1 cellular context compared by ENCODE assay signal in genomic region chr6:109653264-109653663, GRCh38.
TF ChIP-seq lines count a peak whose summit lies in the region.

No MANE protein-coding gene starts in this region.

TF ChIP-seq in GM23338, 12 proteins besides CTCF, POLR2A, EP300 and RAD21 (continued from another document):
- TF ChIP-seq ZNF462 (CRISPR knock-in tag; IDR thresholded peaks at IDR 0.05) (no peak), EZH2phosphoT487 (IDR thresholded peaks at IDR 0.05; ENCODE audit: unreplicated experiment) (no peak), ETS1 (IDR thresholded peaks at IDR 0.05) (no peak), STAT1 (IDR thresholded peaks at IDR 0.05; ENCODE audit: unreplicated experiment) (no peak), JUNB (IDR thresholded peaks at IDR 0.05; ENCODE audit: unreplicated experiment) (no peak), ZNF331 (CRISPR knock-in tag; IDR thresholded peaks at IDR 0.05; ENCODE audit: low read depth) (no peak), CREB1 (CRISPR knock-in tag; IDR thresholded peaks at IDR 0.05; ENCODE audit: low read depth) (no peak)
TF ChIP-seq in GM23338: peak in this region for 0.
